8 cellular contexts compared by ENCODE assay signal in genomic region chr22:45101828-45102227, GRCh38.
DNase-seq lines count a peak whose midpoint lies in the region; ATAC-seq, FAIRE-seq and TF ChIP-seq lines count a peak whose summit lies in the region.

No MANE protein-coding gene starts in this region.

- no peak overlapping the region for H3K4me2 ChIP-seq in DND-41 (ENCODE audit: insufficient read depth, low read length)

- peak; percentile 73 for ATAC-seq in DND-41 (ENCODE audit: insufficient read depth, low read depth)
- ATAC-seq in Panc1, result peak; percentile 90
- no peak for ATAC-seq in GM18502 (IDR thresholded peaks at IDR 0.05; ENCODE audit: poor library complexity, unreplicated experiment)
- no peak for ATAC-seq in HG03457 (IDR thresholded peaks at IDR 0.05; ENCODE audit: unreplicated experiment)

- DNase-seq in DND-41 (peak; percentile 42), HTR-8/SVneo (ENCODE audit: insufficient read length, low spot score) (peak; percentile 41), Panc1 (ENCODE audit: low read depth, low spot score) (no peak), dorsolateral prefrontal cortex (peak in 7 of 10 donors; percentile 11 to 70 (median 52)), lower leg skin (ENCODE audit: low spot score in 2 of 2) (peak; percentile 41 to 88), transverse colon (peak; percentile 53)

- BruUV-seq in Panc1 (replicated peaks; lab: Mats Ljungman, UMichigan), result no TSS peak

- H3K36me3 ChIP-seq in DND-41 (ENCODE audit: insufficient read depth, low read length), result no peaks in the 10 kb centered on the region
- H3K36me3 ChIP-seq in Panc1 (ENCODE audit: control insufficient read depth, insufficient read depth, low read length), result no peaks in the 10 kb centered on the region
- H3K36me3 ChIP-seq in transverse colon, result no peaks in the 10 kb centered on the region

- H2AFZ ChIP-seq in DND-41 (ENCODE audit: low read depth, low read length), result no peak overlapping the region

- no peaks in the 10 kb centered on the region for H3K79me2 ChIP-seq in DND-41 (ENCODE audit: insufficient read depth, low read length)

- no peak for FAIRE-seq in HTR-8/SVneo (lab: Jason Lieb, UNC)

- TF ChIP-seq CTCF in DND-41 (IDR thresholded peaks at IDR 0.05; ENCODE audit: borderline replicate concordance, extremely low read depth, low read length, poor library complexity, severe bottlenecking) (peak; percentile 57), Panc1 (IDR thresholded peaks at IDR 0.05) (peak; percentile 71), dorsolateral prefrontal cortex (IDR thresholded peaks at IDR 0.05 in 54 of 56, conservative IDR thresholded peaks at IDR 0.05 in 2 of 56; ENCODE audit: low read depth in 1 of 56, partially characterized antibody in 56 of 56) (peak in 52 of 56 donors; percentile 22 to 77 (median 54)), lower leg skin (IDR thresholded peaks at IDR 0.05) (no peak), transverse colon (IDR thresholded peaks at IDR 0.05) (peak; percentile 32 to 54 (median 36))

- POLR2A ChIA-PET in Panc1 (lab: Charles Lee), result no interaction called here

- CTCF ChIA-PET in Panc1 (lab: Charles Lee), result no interaction called here

- H3K9me3 ChIP-seq in DND-41 (ENCODE audit: insufficient read depth, low read length, severe bottlenecking) (no peaks in the 10 kb centered on the region), Panc1 (ENCODE audit: control insufficient read depth, insufficient read depth, low read depth, low read length) (no peaks in the 10 kb centered on the region), transverse colon (no peaks in the 10 kb centered on the region)

- in situ Hi-C loops in Panc1 (cut with HindIII; ENCODE audit: low pct_unique_long_range_greater_than_20kb, low sequenced_read_pairs) (no loop called here), transverse colon (cut with MboI; ENCODE audit: low pct_ligation_motif_present in 1 of 4, low pct_unique_long_range_greater_than_20kb in 1 of 4, low sequenced_read_pairs in 3 of 4) (no loop called here)

- no peaks in the 10 kb centered on the region for H3K27me3 ChIP-seq in DND-41 (ENCODE audit: insufficient read depth, low read length, poor library complexity)
- H3K27me3 ChIP-seq in Panc1 (ENCODE audit: control insufficient read depth, insufficient read depth, low read length), result no peaks in the 10 kb centered on the region
- H3K27me3 ChIP-seq in dorsolateral prefrontal cortex, result peaks cover 0 to 21% (median 2%) of the 10 kb centered on the region in 45 donors
- H3K27me3 ChIP-seq in transverse colon, result peaks cover 19% of the 10 kb centered on the region

- intact Hi-C loops in Panc1 (cut with micrococcal nuclease; ENCODE audit: unreplicated experiment), result no loop called here
- intact Hi-C loops in dorsolateral prefrontal cortex (cut with DNase I), result loop anchor here (5.0 to 10.0 kb wide), 4 partner anchors 60 to 453 kb away; partner anchors contain the start of gene NUP50 (in 1 of the 2)
- intact Hi-C loops in lower leg skin (cut with DNase I; ENCODE audit: low total_unique reads), result no loop called here
- intact Hi-C loops in transverse colon (cut with DNase I; ENCODE audit: low total_unique reads), result no loop called here

- H3K4me3 ChIP-seq in DND-41 (ENCODE audit: low read depth in 1 of 2, low read length in 2 of 2) (no peak overlapping the region), Panc1 (ENCODE audit: low read depth in 2 of 2, low read length in 2 of 2) (no peak overlapping the region), dorsolateral prefrontal cortex (no peak overlapping the region), lower leg skin (ENCODE audit: low read depth, poor library complexity, severe bottlenecking) (no peak overlapping the region), transverse colon (no peak overlapping the region)

- TF ChIP-seq POLR2A in lower leg skin (IDR thresholded peaks at IDR 0.05), result no peak
- no peak for TF ChIP-seq POLR2A in transverse colon (IDR thresholded peaks at IDR 0.05)

- H3K4me1 ChIP-seq in DND-41 (ENCODE audit: insufficient read depth, low read length) (no peaks in the 10 kb centered on the region), Panc1 (ENCODE audit: control insufficient read depth, insufficient read depth, low read length) (no peaks in the 10 kb centered on the region), transverse colon (no peaks in the 10 kb centered on the region)

- no peaks in the 10 kb centered on the region for H4K20me1 ChIP-seq in DND-41 (ENCODE audit: insufficient read depth, low read length)

- no peak overlapping the region for H3K9ac ChIP-seq in DND-41 (ENCODE audit: low read depth, low read length)

- 40 to 55% methylated on average over 12 of the region's 12 CpGs for WGBS in lower leg skin, 2 donors
- 34% methylated on average over 12 of the region's 12 CpGs; no CpG with 5 or more reads in 1 of the 2 donors for WGBS in transverse colon (ENCODE audit: low coverage in 1 of 2), 2 donors

- no peak overlapping the region for H3K27ac ChIP-seq in DND-41 (ENCODE audit: low read length)
- no peak overlapping the region for H3K27ac ChIP-seq in Panc1 (ENCODE audit: low read length)
- H3K27ac ChIP-seq in dorsolateral prefrontal cortex, result no peak overlapping the region
- H3K27ac ChIP-seq in transverse colon, result no peak overlapping the region

- no peak for TF ChIP-seq EP300 in transverse colon (IDR thresholded peaks at IDR 0.05; ENCODE audit: low read depth)

Comparison
In these comparisons a context has a peak if more than half of its experiments do, and no peak if none do; other contexts are left out.
1. ATAC-seq: peak in DND-41 (single experiment) and Panc1 (single experiment); none in GM18502 (single experiment) and HG03457 (single experiment).
2. CTCF ChIP-seq: peak in DND-41 (single experiment), Panc1 (single experiment), dorsolateral prefrontal cortex (52 of 56) and transverse colon (5 of 5); none in lower leg skin (0 of 3).
3. intact Hi-C loops: an anchor here in dorsolateral prefrontal cortex (5.0 to 10.0 kb wide); none called in Panc1, lower leg skin and transverse colon.